15 cellular contexts compared by ENCODE assay signal in the genomic region with DNA sequence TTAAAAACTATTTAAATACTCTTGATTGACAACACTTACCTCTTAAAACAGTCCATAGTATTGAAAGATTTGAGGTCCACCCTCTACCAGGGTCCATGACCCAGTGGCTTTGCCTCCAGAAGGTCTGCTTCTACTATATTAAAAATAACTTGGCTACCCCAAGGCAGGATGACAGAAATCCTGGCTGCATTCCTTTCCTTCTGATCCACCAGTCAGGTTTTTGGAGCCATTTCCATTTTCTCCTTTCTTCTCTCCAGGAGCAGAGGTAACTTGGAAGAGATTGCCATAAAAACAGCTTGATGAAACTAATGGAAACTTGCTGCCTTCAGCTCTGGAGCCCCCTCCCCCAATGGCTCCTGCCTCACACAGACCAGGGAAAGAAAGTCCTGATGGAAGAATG. TPM values are rescaled to one million over a fixed set of nuclear protein-coding genes. Genes with fewer than 3 reads are reported as not detected.
DNase-seq lines count a peak whose midpoint lies in the region; ATAC-seq and TF ChIP-seq lines count a peak whose summit lies in the region.
"Had no signal": no experiment of that assay in that cellular context is flagged by ENCODE, and none has a peak within 500 bp of the region (broad histone marks: within the 10 kb centered on the region; RNA-seq: fewer than 3 reads in every experiment).

No MANE protein-coding gene starts in this region.

- intact Hi-C loops in Calu3 (cut with micrococcal nuclease; ENCODE audit: unreplicated experiment): no loop called here

- CTCF ChIA-PET in Calu3 (lab: Charles Lee): no interaction called here

- H3K4me3 Mint-ChIP-seq in Calu3 (ENCODE audit: low read depth, unreplicated experiment): no peak overlapping the region
- H3K4me3 Mint-ChIP-seq: CD8-positive, alpha-beta T cell had no signal

- H3K27ac Mint-ChIP-seq in Calu3 (ENCODE audit: unreplicated experiment): no peak overlapping the region
- H3K27ac Mint-ChIP-seq: CD8-positive, alpha-beta T cell had no signal

- peak overlapping the region in 6 of 11 experiments; percentile 1 to 28 (median 14); a peak in 5 of 22 replicates for H3K4me2 ChIP-seq in BLaER1 treated with 17β-estradiol and CSF1 and Interleukin-3, amounts not matched to agents 10 nM and 100 nM

- H3K27me3 ChIP-seq in BLaER1 treated with 17β-estradiol and CSF1 and Interleukin-3, amounts not matched to agents 10 nM and 100 nM: peaks cover 7 to 16% (median 13%) of the 10 kb centered on the region in 11 experiments; a peak in 13 of 22 replicates

- peaks cover 6% of the 10 kb centered on the region for H3K9me3 Mint-ChIP-seq in Calu3 (ENCODE audit: low read depth, unreplicated experiment)

- no peak for TF ChIP-seq CTCF in Calu3 (IDR thresholded peaks at IDR 0.05; ENCODE audit: unreplicated experiment)

- peak; percentile 38 for DNase-seq in NCI-H226
- DNase-seq in cerebellum (ENCODE audit: low spot score): peak; percentile 52
- no peak for DNase-seq in Calu3
- DNase-seq in GM03348 (ENCODE audit: low spot score): no peak
- no peak for DNase-seq in substantia nigra (lab: John Stamatoyannopoulos, UW)
- DNase-seq: ACHN; AML-193; CD8-positive, alpha-beta T cell; DMS 273 treated with DMSO at 0.1 percent for 48 hours; DMS53; DND-41 had no signal

- no peak overlapping the region for H3K27ac ChIP-seq in BLaER1 treated with 17β-estradiol and CSF1 and Interleukin-3, amounts not matched to agents 10 nM and 100 nM
- H3K27ac ChIP-seq in substantia nigra (ENCODE audit: low read depth, low read length, poor library complexity, severe bottlenecking): no peak overlapping the region

- BruUV-seq in Calu3 (replicated peaks; lab: Mats Ljungman, UMichigan): no TSS peak

- H3K4me1 ChIP-seq in BLaER1 treated with 17β-estradiol and CSF1 and Interleukin-3, amounts not matched to agents 10 nM and 100 nM: peaks cover 12 to 26% (median 21%) of the 10 kb centered on the region in 10 experiments; a peak in 18 of 20 replicates

- H3K4me1 Mint-ChIP-seq in Calu3 (ENCODE audit: low read depth, unreplicated experiment): peaks cover 38% of the 10 kb centered on the region

- H4K20me1 ChIP-seq in BLaER1 treated with 17β-estradiol and CSF1 and Interleukin-3, amounts not matched to agents 10 nM and 100 nM: no peaks in the 10 kb centered on the region

- H3K36me3 Mint-ChIP-seq in Calu3 (ENCODE audit: insufficient read depth, unreplicated experiment): peaks cover 14% of the 10 kb centered on the region

- no peaks in the 10 kb centered on the region; a peak in 1 of 22 replicates for H3K36me3 ChIP-seq in BLaER1 treated with 17β-estradiol and CSF1 and Interleukin-3, amounts not matched to agents 10 nM and 100 nM
- H3K36me3 ChIP-seq: HAP-1 had no signal

- ATAC-seq in HG02938 (IDR thresholded peaks at IDR 0.05; ENCODE audit: unreplicated experiment): no peak
- ATAC-seq: CD8-positive, alpha-beta T cell; K562 had no signal

- no peak overlapping the region for H3K4me3 ChIP-seq in BLaER1 treated with 17β-estradiol and CSF1 and Interleukin-3, amounts not matched to agents 10 nM and 100 nM
- H3K4me3 ChIP-seq: HAP-1, K562 had no signal

- H3K27me3 Mint-ChIP-seq in Calu3 (ENCODE audit: unreplicated experiment): no peaks in the 10 kb centered on the region

- peaks cover 27 to 43% (median 36%) of the 10 kb centered on the region in 11 experiments for H3K9me3 ChIP-seq in BLaER1 treated with 17β-estradiol and CSF1 and Interleukin-3, amounts not matched to agents 10 nM and 100 nM (replicated peaks in 1 of 11)
- H3K9me3 ChIP-seq: HAP-1 had no signal

- no peak overlapping the region for H3K9ac ChIP-seq in BLaER1 treated with 17β-estradiol and CSF1 and Interleukin-3, amounts not matched to agents 10 nM and 100 nM

RNA-seq across cellular contexts. Expression of a gene that starts 2.6 kb away (rescaled TPM):
- total RNA-seq in cerebellum (73.3 TPM), Calu3 (2022) (14.7 and 15.1 TPM in 2 replicates)

Comparison
In these comparisons a context has a peak if more than half of its experiments do, and no peak if none do; other contexts are left out.
1. DNase-seq: peak in NCI-H226 (single experiment) and cerebellum (single experiment); none in Calu3 (single experiment), GM03348 (single experiment) and substantia nigra (0 of 49).